Comparison of ENCODE assay signal across 16 cellular contexts in genomic region chr1:232992227-232992626, GRCh38. TPM values are rescaled to one million over a fixed set of nuclear protein-coding genes. Genes with fewer than 3 reads are reported as not detected.
DNase-seq lines count a peak whose midpoint lies in the region; ATAC-seq lines count a peak whose summit lies in the region.
"Had no signal": no experiment of that assay in that cellular context is flagged by ENCODE, and none has a peak within 500 bp of the region (broad histone marks: within the 10 kb centered on the region; RNA-seq: fewer than 3 reads in every experiment).

No MANE protein-coding gene starts in this region.

- peak; percentile 46 for DNase-seq in activated CD8-positive, alpha-beta memory T cell treated with anti-CD3 and anti-CD28 coated beads, Interleukin-2, amount 50 U/mL, for 48 hours
- DNase-seq in activated CD8-positive, alpha-beta memory T cell treated with anti-CD3 and anti-CD28 coated beads, Interleukin-2, amount 10 ng/mL, durations not matched to agents 7 days and 5 days, result no peak
- DNase-seq in effector memory CD8-positive, alpha-beta T cell, result no peak
- DNase-seq in left ventricle myocardium superior, result peak; percentile 53
- no peak for DNase-seq in activated CD4-positive, alpha-beta T cell treated with anti-CD3 and anti-CD28 coated beads for 4 hours
- DNase-seq in stimulated activated naive B cell treated with anti-CD40 and anti-IgM and Interleukin-4, amounts not matched to agents 10 μg/mL and 1 μg/mL and 100 μg/mL, for 72 hours, result no peak
- DNase-seq: CD8-positive, alpha-beta T cell; COR-L47; DMS153; DND-41; GF-D8; GOT3; H9 had no signal

- CTCF ChIA-PET in activated CD8-positive, alpha-beta memory T cell treated with anti-CD3 and anti-CD28 coated beads, Interleukin-2, amount 10 ng/mL, durations not matched to agents 7 days and 5 days (lab: Charles Lee), result no interaction called here

- peaks cover 12% of the 10 kb centered on the region for H3K4me1 Mint-ChIP-seq in activated CD8-positive, alpha-beta memory T cell treated with anti-CD3 and anti-CD28 coated beads, Interleukin-2, amount 10 ng/mL, durations not matched to agents 7 days and 5 days
- no peaks in the 10 kb centered on the region for H3K4me1 Mint-ChIP-seq in activated T-helper 17 cell treated with anti-CD3 and anti-CD28 coated beads, Interleukin-2, amount 50 U/mL, for 72 hours
- peaks cover 0 to 4% of the 10 kb centered on the region in 2 donors for H3K4me1 Mint-ChIP-seq in effector memory CD8-positive, alpha-beta T cell (ENCODE audit: low read depth in 2 of 2)
- no peaks in the 10 kb centered on the region for H3K4me1 Mint-ChIP-seq in stimulated activated naive B cell treated with anti-CD40 and anti-IgM and Interleukin-4, amounts not matched to agents 10 μg/mL and 1 μg/mL and 100 μg/mL, for 72 hours
- H3K4me1 Mint-ChIP-seq: CD14-positive monocyte had no signal

- H3K4me3 Mint-ChIP-seq in activated CD8-positive, alpha-beta memory T cell treated with anti-CD3 and anti-CD28 coated beads, Interleukin-2, amount 10 ng/mL, durations not matched to agents 7 days and 5 days, result no peak overlapping the region
- no peak overlapping the region for H3K4me3 Mint-ChIP-seq in activated T-helper 17 cell treated with anti-CD3 and anti-CD28 coated beads, Interleukin-2, amount 50 U/mL, for 72 hours
- no peak overlapping the region for H3K4me3 Mint-ChIP-seq in effector memory CD8-positive, alpha-beta T cell
- no peak overlapping the region for H3K4me3 Mint-ChIP-seq in stimulated activated naive B cell treated with anti-CD40 and anti-IgM and Interleukin-4, amounts not matched to agents 10 μg/mL and 1 μg/mL and 100 μg/mL, for 72 hours
- H3K4me3 Mint-ChIP-seq: CD14-positive monocyte; CD8-positive, alpha-beta T cell; H9 had no signal

- H3K27ac Mint-ChIP-seq in activated CD8-positive, alpha-beta memory T cell treated with anti-CD3 and anti-CD28 coated beads, Interleukin-2, amount 10 ng/mL, durations not matched to agents 7 days and 5 days, result no peak overlapping the region
- peak overlapping the region; percentile 0 for H3K27ac Mint-ChIP-seq in activated T-helper 17 cell treated with anti-CD3 and anti-CD28 coated beads, Interleukin-2, amount 50 U/mL, for 72 hours
- peak overlapping the region; percentile 65 to 78 for H3K27ac Mint-ChIP-seq in effector memory CD8-positive, alpha-beta T cell
- H3K27ac Mint-ChIP-seq in stimulated activated naive B cell treated with anti-CD40 and anti-IgM and Interleukin-4, amounts not matched to agents 10 μg/mL and 1 μg/mL and 100 μg/mL, for 72 hours, result no peak overlapping the region
- H3K27ac Mint-ChIP-seq: CD8-positive, alpha-beta T cell; H9 had no signal

- intact Hi-C loops in left ventricle myocardium superior (cut with micrococcal nuclease), result no loop called here

- peaks cover 12% of the 10 kb centered on the region for H3K9me3 Mint-ChIP-seq in activated CD8-positive, alpha-beta memory T cell treated with anti-CD3 and anti-CD28 coated beads, Interleukin-2, amount 10 ng/mL, durations not matched to agents 7 days and 5 days (ENCODE audit: low read depth)
- peaks cover 5% of the 10 kb centered on the region for H3K9me3 Mint-ChIP-seq in activated T-helper 17 cell treated with anti-CD3 and anti-CD28 coated beads, Interleukin-2, amount 50 U/mL, for 72 hours
- no peaks in the 10 kb centered on the region for H3K9me3 Mint-ChIP-seq in effector memory CD8-positive, alpha-beta T cell
- H3K9me3 Mint-ChIP-seq in stimulated activated naive B cell treated with anti-CD40 and anti-IgM and Interleukin-4, amounts not matched to agents 10 μg/mL and 1 μg/mL and 100 μg/mL, for 72 hours, result peaks cover 16 to 19% of the 10 kb centered on the region in 2 donors

- H3K27me3 Mint-ChIP-seq in activated CD8-positive, alpha-beta memory T cell treated with anti-CD3 and anti-CD28 coated beads, Interleukin-2, amount 10 ng/mL, durations not matched to agents 7 days and 5 days, result no peaks in the 10 kb centered on the region
- H3K27me3 Mint-ChIP-seq in activated T-helper 17 cell treated with anti-CD3 and anti-CD28 coated beads, Interleukin-2, amount 50 U/mL, for 72 hours, result no peaks in the 10 kb centered on the region
- H3K27me3 Mint-ChIP-seq in effector memory CD8-positive, alpha-beta T cell, result no peaks in the 10 kb centered on the region
- H3K27me3 Mint-ChIP-seq in stimulated activated naive B cell treated with anti-CD40 and anti-IgM and Interleukin-4, amounts not matched to agents 10 μg/mL and 1 μg/mL and 100 μg/mL, for 72 hours, result no peaks in the 10 kb centered on the region

- no peak for ATAC-seq in activated CD8-positive, alpha-beta memory T cell treated with anti-CD3 and anti-CD28 coated beads, Interleukin-2, amount 10 ng/mL, durations not matched to agents 7 days and 5 days
- ATAC-seq in activated T-helper 17 cell treated with anti-CD3 and anti-CD28 coated beads, Interleukin-2, amount 50 U/mL, for 72 hours (replicated peaks), result no peak
- ATAC-seq in effector memory CD8-positive, alpha-beta T cell (replicated peaks), result no peak
- ATAC-seq in left ventricle myocardium superior, result peak; percentile 96
- no peak for ATAC-seq in stimulated activated naive B cell treated with anti-CD40 and anti-IgM and Interleukin-4, amounts not matched to agents 10 μg/mL and 1 μg/mL and 100 μg/mL, for 72 hours (replicated peaks)
- no peak for ATAC-seq in HG03045 (IDR thresholded peaks at IDR 0.05; ENCODE audit: unreplicated experiment)
- ATAC-seq: CD8-positive, alpha-beta T cell had no signal

- peaks cover 49% of the 10 kb centered on the region for H3K36me3 Mint-ChIP-seq in activated CD8-positive, alpha-beta memory T cell treated with anti-CD3 and anti-CD28 coated beads, Interleukin-2, amount 10 ng/mL, durations not matched to agents 7 days and 5 days
- peaks cover 56% of the 10 kb centered on the region for H3K36me3 Mint-ChIP-seq in activated T-helper 17 cell treated with anti-CD3 and anti-CD28 coated beads, Interleukin-2, amount 50 U/mL, for 72 hours (ENCODE audit: low read depth)
- H3K36me3 Mint-ChIP-seq in effector memory CD8-positive, alpha-beta T cell (ENCODE audit: insufficient read depth), result peaks cover 17% of the 10 kb centered on the region
- peaks cover 50 to 71% of the 10 kb centered on the region in 2 donors for H3K36me3 Mint-ChIP-seq in stimulated activated naive B cell treated with anti-CD40 and anti-IgM and Interleukin-4, amounts not matched to agents 10 μg/mL and 1 μg/mL and 100 μg/mL, for 72 hours

RNA-seq across cellular contexts. Expression of gene NTPCR, which starts 41.8 kb away (rescaled TPM):
- 10 to 100 TPM; 27.2 to 27.5 TPM for total RNA-seq in activated CD8-positive, alpha-beta memory T cell treated with anti-CD3 and anti-CD28 coated beads, Interleukin-2, amount 10 ng/mL, durations not matched to agents 7 days and 5 days
- 10 to 100 TPM; 40.9 to 53.0 TPM for total RNA-seq in activated T-helper 17 cell treated with anti-CD3 and anti-CD28 coated beads, Interleukin-2, amount 50 U/mL, for 72 hours
- 52.2 TPM for total RNA-seq in left ventricle myocardium superior

Comparison
In these comparisons a context has a peak if more than half of its experiments do, and no peak if none do; other contexts are left out.
1. DNase-seq: peak in activated CD8-positive, alpha-beta memory T cell treated with anti-CD3 and anti-CD28 coated beads, Interleukin-2, amount 50 U/mL, for 48 hours (single experiment) and left ventricle myocardium superior (single experiment); none in activated CD8-positive, alpha-beta memory T cell treated with anti-CD3 and anti-CD28 coated beads, Interleukin-2, amount 10 ng/mL, durations not matched to agents 7 days and 5 days (single experiment), effector memory CD8-positive, alpha-beta T cell (0 of 3), activated CD4-positive, alpha-beta T cell treated with anti-CD3 and anti-CD28 coated beads for 4 hours (0 of 2) and stimulated activated naive B cell treated with anti-CD40 and anti-IgM and Interleukin-4, amounts not matched to agents 10 μg/mL and 1 μg/mL and 100 μg/mL, for 72 hours (single experiment).
2. H3K27ac Mint-ChIP-seq: peak in activated T-helper 17 cell treated with anti-CD3 and anti-CD28 coated beads, Interleukin-2, amount 50 U/mL, for 72 hours (single experiment) and effector memory CD8-positive, alpha-beta T cell (2 of 2); none in activated CD8-positive, alpha-beta memory T cell treated with anti-CD3 and anti-CD28 coated beads, Interleukin-2, amount 10 ng/mL, durations not matched to agents 7 days and 5 days (single experiment) and stimulated activated naive B cell treated with anti-CD40 and anti-IgM and Interleukin-4, amounts not matched to agents 10 μg/mL and 1 μg/mL and 100 μg/mL, for 72 hours (single experiment).